ENCODE assay signal across 8 cellular contexts in genomic region chr2:226478121-226478809, GRCh38.
DNase-seq lines count a peak whose midpoint lies in the region; ATAC-seq and TF ChIP-seq lines count a peak whose summit lies in the region.

No MANE protein-coding gene starts in this region.

- H3K27ac ChIP-seq in HCT116 (ENCODE audit: low read depth, low read length) (peak overlapping the region; percentile 90), brain microvascular endothelial cell (peak overlapping the region; percentile 68), stomach (peak overlapping the region in 4 of 5 donors; percentile 57 to 85 (median 76))

- H3K4me2 ChIP-seq in HCT116 (ENCODE audit: low read length): peak overlapping the region; percentile 64

- TF ChIP-seq EP300 in stomach (IDR thresholded peaks at IDR 0.05): no peak

- TF ChIP-seq POLR2A in HCT116 (IDR thresholded peaks at IDR 0.05; ENCODE audit: borderline replicate concordance, extremely low read depth, insufficient read depth, insufficient read length) (no peak), stomach (IDR thresholded peaks at IDR 0.05) (no peak)

- POLR2A ChIA-PET in HCT116 (lab: Charles Lee): interaction anchor here (0.9 kb wide), 1 partner anchor 15 kb away, joined by 3 read pairs; no protein-coding TSS in a partner anchor

- H3K9me3 Mint-ChIP-seq in stimulated activated effector memory CD8-positive, alpha-beta T cell treated with anti-CD3 and anti-CD28 coated beads, Interleukin-12 subunit alpha, Interleukin-12 subunit beta, amount 100 ng/mL, for 72 hours: no peaks in the 10 kb centered on the region

- TF ChIP-seq CTCF in HCT116 (IDR thresholded peaks at IDR 0.05 in 2 of 3, conservative IDR thresholded peaks at IDR 0.05 in 1 of 3; ENCODE audit: borderline replicate concordance in 1 of 3, insufficient read depth in 1 of 3, low read depth in 2 of 3, low read length in 2 of 3): no peak
- TF ChIP-seq CTCF in brain microvascular endothelial cell (IDR thresholded peaks at IDR 0.05; ENCODE audit: low read depth, low read length, missing control alignments): no peak
- TF ChIP-seq CTCF in stomach (IDR thresholded peaks at IDR 0.05): no peak
- no peak for TF ChIP-seq CTCF in BE2C (IDR thresholded peaks at IDR 0.05; ENCODE audit: low read depth, low read length)

- H3K9me2 ChIP-seq in HCT116 (ENCODE audit: insufficient read depth): no peaks in the 10 kb centered on the region

- H3K4me1 ChIP-seq in HCT116 (ENCODE audit: control insufficient read depth in 1 of 2, insufficient read depth in 2 of 2, low read length in 2 of 2) (peaks cover 51 to 88% of the 10 kb centered on the region in 2 experiments), stomach (peaks cover 0 to 32% (median 21%) of the 10 kb centered on the region in 4 donors), BE2C (no peaks in the 10 kb centered on the region)

- WGBS in stomach, 5 donors: 21 to 54% (median 27%) methylated on average over 8 of the region's 8 CpGs

- CTCF ChIA-PET in HCT116 (lab: Charles Lee): no interaction called here

- H3K27ac Mint-ChIP-seq in stimulated activated effector memory CD8-positive, alpha-beta T cell treated with anti-CD3 and anti-CD28 coated beads, Interleukin-12 subunit alpha, Interleukin-12 subunit beta, amount 100 ng/mL, for 72 hours: no peak overlapping the region

- H3K27me3 ChIP-seq in HCT116 (ENCODE audit: insufficient read depth, low read length): no peaks in the 10 kb centered on the region
- no peaks in the 10 kb centered on the region for H3K27me3 ChIP-seq in brain microvascular endothelial cell (replicated peaks)
- no peaks in the 10 kb centered on the region for H3K27me3 ChIP-seq in stomach
- H3K27me3 ChIP-seq in BE2C: no peaks in the 10 kb centered on the region

- H2AFZ ChIP-seq in HCT116 (ENCODE audit: low read depth, low read length, poor library complexity, severe bottlenecking): peak overlapping the region; percentile 44

- RAD21 ChIA-PET in HCT116 (lab: Charles Lee; ENCODE audit: low non-redundant PET in 1 of 2, low total read pairs in 2 of 2, uncharacterized antibody in 2 of 2, unreplicated experiment in 2 of 2): interaction anchor here in 1 of 2 experiments (0.6 kb wide), 1 partner anchor 333 kb away, joined by 3 read pairs; no protein-coding TSS in a partner anchor

- in situ Hi-C loops in brain microvascular endothelial cell (cut with HindIII; ENCODE audit: low pct_ligation_motif_present, low sequenced_read_pairs): no loop called here

- H3K4me3 ChIP-seq in HCT116 (replicated peaks in 1 of 2; ENCODE audit: low read depth in 1 of 2, low read length in 2 of 2): peak overlapping the region in 1 of 2 experiments; percentile 2; a peak in 1 of 4 replicates
- no peak overlapping the region for H3K4me3 ChIP-seq in brain microvascular endothelial cell (ENCODE audit: low read depth, low read length)
- no peak overlapping the region for H3K4me3 ChIP-seq in stomach
- H3K4me3 ChIP-seq in BE2C (ENCODE audit: low read depth, low read length): no peak overlapping the region

- H3K4me1 Mint-ChIP-seq in stimulated activated effector memory CD8-positive, alpha-beta T cell treated with anti-CD3 and anti-CD28 coated beads, Interleukin-12 subunit alpha, Interleukin-12 subunit beta, amount 100 ng/mL, for 72 hours: no peaks in the 10 kb centered on the region

- intact Hi-C loops in HCT116 (cut with micrococcal nuclease) (no loop called here), stomach (cut with DNase I; ENCODE audit: low total_unique reads) (no loop called here)

- no peaks in the 10 kb centered on the region for H3K36me3 Mint-ChIP-seq in stimulated activated effector memory CD8-positive, alpha-beta T cell treated with anti-CD3 and anti-CD28 coated beads, Interleukin-12 subunit alpha, Interleukin-12 subunit beta, amount 100 ng/mL, for 72 hours

- ATAC-seq in HCT116: peak; percentile 85
- ATAC-seq in GM19452 (IDR thresholded peaks at IDR 0.05; ENCODE audit: unreplicated experiment): no peak
- no peak for ATAC-seq in stimulated activated effector memory CD8-positive, alpha-beta T cell treated with anti-CD3 and anti-CD28 coated beads, Interleukin-12 subunit alpha, Interleukin-12 subunit beta, amount 100 ng/mL, for 72 hours

- H3K9ac ChIP-seq in HCT116 (ENCODE audit: low read length): peak overlapping the region; percentile 61

- BruUV-seq in HCT116 (replicated peaks; lab: Mats Ljungman, UMichigan): no TSS peak

- DNase-seq in HCT116 (ENCODE audit: low read depth, low spot score) (peak; percentile 82), brain microvascular endothelial cell (peak; percentile 92), kidney tubule cell (ENCODE audit: low spot score) (peak; percentile 98), stomach (peak; percentile 52), BE2C (no peak), NOMO-1 treated with DMSO at 0.1 percent for 48 hours (lab: John Stamatoyannopoulos, UW; ENCODE audit: unreplicated experiment) (no peak)
- DNase-seq in stimulated activated effector memory CD8-positive, alpha-beta T cell treated with anti-CD3 and anti-CD28 coated beads, Interleukin-12 subunit alpha, Interleukin-12 subunit beta, amount 100 ng/mL, for 72 hours (ENCODE audit: low spot score in 2 of 2): no peak

- peak; percentile 21; the same call in 1 of the 2 replicates for TF ChIP-seq RAD21 in HCT116 (IDR thresholded peaks at IDR 0.05; ENCODE audit: low read depth)

- peaks cover 0 to 10% of the 10 kb centered on the region in 2 experiments; a peak in 1 of 4 replicates for H3K36me3 ChIP-seq in HCT116 (ENCODE audit: control insufficient read depth in 1 of 2, insufficient read depth in 2 of 2, low read length in 2 of 2)
- no peaks in the 10 kb centered on the region for H3K36me3 ChIP-seq in brain microvascular endothelial cell (replicated peaks)
- H3K36me3 ChIP-seq in stomach: no peaks in the 10 kb centered on the region
- no peaks in the 10 kb centered on the region for H3K36me3 ChIP-seq in BE2C

- H3K9me3 ChIP-seq in HCT116 (ENCODE audit: control insufficient read depth in 1 of 2, insufficient read depth in 1 of 2, low read depth in 1 of 2, low read length in 2 of 2): no peaks in the 10 kb centered on the region; a peak in 1 of 4 replicates
- H3K9me3 ChIP-seq in stomach: no peaks in the 10 kb centered on the region
- no peaks in the 10 kb centered on the region for H3K9me3 ChIP-seq in BE2C

- H3K4me3 Mint-ChIP-seq in stimulated activated effector memory CD8-positive, alpha-beta T cell treated with anti-CD3 and anti-CD28 coated beads, Interleukin-12 subunit alpha, Interleukin-12 subunit beta, amount 100 ng/mL, for 72 hours: no peak overlapping the region

- H4K20me1 ChIP-seq in HCT116 (ENCODE audit: insufficient read depth): no peaks in the 10 kb centered on the region

- no peaks in the 10 kb centered on the region for H3K79me2 ChIP-seq in HCT116 (ENCODE audit: insufficient read depth, low read length)

TF ChIP-seq in HCT116, 20 proteins besides CTCF, POLR2A, EP300 and RAD21 (continues in another document):
- TF ChIP-seq SIN3A (IDR thresholded peaks at IDR 0.05; ENCODE audit: low read depth) (no peak), POLR2AphosphoS5 (IDR thresholded peaks at IDR 0.05; ENCODE audit: low read depth, low read length) (peak; percentile 77), REST (IDR thresholded peaks at IDR 0.05; ENCODE audit: low read depth) (no peak), ATF3 (IDR thresholded peaks at IDR 0.05) (no peak), MAX (IDR thresholded peaks at IDR 0.05) (peak; percentile 97), EZH2 (IDR thresholded peaks at IDR 0.05) (no peak), ELF1 (IDR thresholded peaks at IDR 0.05; ENCODE audit: borderline replicate concordance, low read depth) (peak; percentile 64), SP1 (IDR thresholded peaks at IDR 0.05; ENCODE audit: low read depth) (peak; percentile 83), CEBPB (IDR thresholded peaks at IDR 0.05; ENCODE audit: low read depth) (no peak), ZNF274 (IDR thresholded peaks at IDR 0.05; ENCODE audit: low read depth, low read length) (no peak), FOSL1 (IDR thresholded peaks at IDR 0.05; ENCODE audit: low read depth) (peak; percentile 80), TCF7L2 (IDR thresholded peaks at IDR 0.05; ENCODE audit: borderline replicate concordance, extremely low read depth, insufficient read depth, insufficient read length) (peak; percentile 74), JUND (IDR thresholded peaks at IDR 0.05) (peak; percentile 89), ZFX (IDR thresholded peaks at IDR 0.05) (peak; percentile 61; the same call in 1 of the 2 replicates), SRF (IDR thresholded peaks at IDR 0.05; ENCODE audit: low read depth) (0 out of 2 replicates have a peak, but pooled peaks have one; percentile 13)

Comparison
In these comparisons a context has a peak if more than half of its experiments do, and no peak if none do; other contexts are left out.
1. DNase-seq: peak in HCT116 (single experiment), brain microvascular endothelial cell (single experiment), kidney tubule cell (single experiment) and stomach (single experiment); none in BE2C (single experiment), NOMO-1 treated with DMSO at 0.1 percent for 48 hours (single experiment) and stimulated activated effector memory CD8-positive, alpha-beta T cell treated with anti-CD3 and anti-CD28 coated beads, Interleukin-12 subunit alpha, Interleukin-12 subunit beta, amount 100 ng/mL, for 72 hours (0 of 2).
2. Peak in every context shown above with its lines, with median percentiles within 50 percentile points of each other: H3K27ac ChIP-seq.